23 cellular contexts compared by ENCODE assay signal in genomic region chr7:2982401-2982800, GRCh38.
DNase-seq lines count a peak whose midpoint lies in the region; ATAC-seq and TF ChIP-seq lines count a peak whose summit lies in the region.
"Had no signal": no experiment of that assay in that cellular context is flagged by ENCODE, and none has a peak within 500 bp of the region (broad histone marks: within the 10 kb centered on the region; RNA-seq: fewer than 3 reads in every experiment).

No MANE protein-coding gene starts in this region.

- H3K36me3 Mint-ChIP-seq in activated naive CD4-positive, alpha-beta T cell treated with anti-CD3 and anti-CD28 coated beads, Interleukin-2, amount 10 ng/mL, durations not matched to agents 7 days and 5 days: peaks cover 65% of the 10 kb centered on the region
- H3K36me3 Mint-ChIP-seq in T-helper 17 cell (ENCODE audit: low read depth): no peaks in the 10 kb centered on the region
- H3K36me3 Mint-ChIP-seq in effector memory CD8-positive, alpha-beta T cell (ENCODE audit: insufficient read depth): peaks cover 44% of the 10 kb centered on the region
- H3K36me3 Mint-ChIP-seq in stimulated activated memory B cell treated with anti-CD40 and anti-IgM and Interleukin-4, amounts not matched to agents 10 μg/mL and 1 μg/mL and 100 μg/mL, for 72 hours: peaks cover 66% of the 10 kb centered on the region

- peak overlapping the region; percentile 83 for H3K27ac Mint-ChIP-seq in activated naive CD4-positive, alpha-beta T cell treated with anti-CD3 and anti-CD28 coated beads, Interleukin-2, amount 10 ng/mL, durations not matched to agents 7 days and 5 days
- H3K27ac Mint-ChIP-seq in T-helper 17 cell: peak overlapping the region; percentile 88
- peak overlapping the region; percentile 90 to 92 for H3K27ac Mint-ChIP-seq in effector memory CD8-positive, alpha-beta T cell
- H3K27ac Mint-ChIP-seq in stimulated activated memory B cell treated with anti-CD40 and anti-IgM and Interleukin-4, amounts not matched to agents 10 μg/mL and 1 μg/mL and 100 μg/mL, for 72 hours: peak overlapping the region; percentile 93
- H3K27ac Mint-ChIP-seq: GM23338 had no signal

- H3K4me3 Mint-ChIP-seq in activated naive CD4-positive, alpha-beta T cell treated with anti-CD3 and anti-CD28 coated beads, Interleukin-2, amount 10 ng/mL, durations not matched to agents 7 days and 5 days: no peak overlapping the region
- peak overlapping the region; percentile 58 for H3K4me3 Mint-ChIP-seq in T-helper 17 cell
- peak overlapping the region; percentile 66 to 70 for H3K4me3 Mint-ChIP-seq in effector memory CD8-positive, alpha-beta T cell
- no peak overlapping the region for H3K4me3 Mint-ChIP-seq in stimulated activated memory B cell treated with anti-CD40 and anti-IgM and Interleukin-4, amounts not matched to agents 10 μg/mL and 1 μg/mL and 100 μg/mL, for 72 hours
- H3K4me3 Mint-ChIP-seq: GM23338, neural crest cell had no signal

- intact Hi-C loops in ascending aorta (cut with DNase I): no loop called here

- H3K9me3 ChIP-seq in T-helper 17 cell (ENCODE audit: control insufficient read depth, low read length, poor library complexity, severe bottlenecking) (no peaks in the 10 kb centered on the region), ascending aorta (no peaks in the 10 kb centered on the region)
- H3K9me3 ChIP-seq: Caco-2, esophagus squamous epithelium, prostate gland, stomach, upper lobe of left lung had no signal

- H3K9me3 Mint-ChIP-seq in activated naive CD4-positive, alpha-beta T cell treated with anti-CD3 and anti-CD28 coated beads, Interleukin-2, amount 10 ng/mL, durations not matched to agents 7 days and 5 days: no peaks in the 10 kb centered on the region
- H3K9me3 Mint-ChIP-seq in effector memory CD8-positive, alpha-beta T cell: no peaks in the 10 kb centered on the region
- H3K9me3 Mint-ChIP-seq in stimulated activated memory B cell treated with anti-CD40 and anti-IgM and Interleukin-4, amounts not matched to agents 10 μg/mL and 1 μg/mL and 100 μg/mL, for 72 hours: peaks cover 2% of the 10 kb centered on the region

- no peaks in the 10 kb centered on the region for H3K27me3 ChIP-seq in ascending aorta
- H3K27me3 ChIP-seq: upper lobe of left lung had no signal

- H3K4me3 ChIP-seq in ascending aorta: no peak overlapping the region
- H3K4me3 ChIP-seq: esophagus squamous epithelium, GM23338, prostate gland, stomach, upper lobe of left lung had no signal

- CTCF ChIA-PET in activated naive CD4-positive, alpha-beta T cell treated with anti-CD3 and anti-CD28 coated beads, Interleukin-2, amount 10 ng/mL, durations not matched to agents 7 days and 5 days (lab: Charles Lee): no interaction called here

- ATAC-seq in T-helper 17 cell (no peak), GM19328 (IDR thresholded peaks at IDR 0.05; ENCODE audit: unreplicated experiment) (no peak)
- ATAC-seq in effector memory CD8-positive, alpha-beta T cell (replicated peaks): no peak
- ATAC-seq in stimulated activated memory B cell treated with anti-CD40 and anti-IgM and Interleukin-4, amounts not matched to agents 10 μg/mL and 1 μg/mL and 100 μg/mL, for 72 hours: no peak
- ATAC-seq: GM23338, HepG2, left cardiac atrium, SK-N-SH treated with all-trans-retinoic acid at 6 μM for 48 hours had no signal

- no peaks in the 10 kb centered on the region for H3K36me3 ChIP-seq in ascending aorta
- H3K36me3 ChIP-seq: esophagus squamous epithelium, prostate gland, stomach, upper lobe of left lung had no signal

- H3K27me3 Mint-ChIP-seq in activated naive CD4-positive, alpha-beta T cell treated with anti-CD3 and anti-CD28 coated beads, Interleukin-2, amount 10 ng/mL, durations not matched to agents 7 days and 5 days: no peaks in the 10 kb centered on the region
- H3K27me3 Mint-ChIP-seq in T-helper 17 cell: no peaks in the 10 kb centered on the region
- no peaks in the 10 kb centered on the region for H3K27me3 Mint-ChIP-seq in effector memory CD8-positive, alpha-beta T cell
- H3K27me3 Mint-ChIP-seq in stimulated activated memory B cell treated with anti-CD40 and anti-IgM and Interleukin-4, amounts not matched to agents 10 μg/mL and 1 μg/mL and 100 μg/mL, for 72 hours: no peaks in the 10 kb centered on the region

- no peaks in the 10 kb centered on the region for H3K4me1 ChIP-seq in ascending aorta
- H3K4me1 ChIP-seq: Caco-2 had no signal

- no peak overlapping the region for H3K27ac ChIP-seq in ascending aorta
- H3K27ac ChIP-seq: esophagus squamous epithelium, prostate gland, RWPE1, stomach, upper lobe of left lung had no signal

- DNase-seq in activated naive CD4-positive, alpha-beta T cell treated with anti-CD3 and anti-CD28 coated beads, Interleukin-2, amount 10 ng/mL, durations not matched to agents 7 days and 5 days: no peak
- no peak for DNase-seq in activated naive CD4-positive, alpha-beta T cell treated with Interleukin-2 at 50 U/mL for 16 hours
- DNase-seq in T-helper 17 cell (no peak), HuH-7 (ENCODE audit: low spot score) (no peak), ascending aorta (ENCODE audit: low spot score in 2 of 2) (no peak)
- no peak for DNase-seq in effector memory CD8-positive, alpha-beta T cell
- DNase-seq: Caco-2, DND-41, esophagus squamous epithelium, left cardiac atrium, NCI-H1417, NCI-H2107, NCI-H510A treated with DMSO at 0.1 percent for 48 hours, stomach, upper lobe of left lung had no signal

- no peak for TF ChIP-seq CTCF in ascending aorta (IDR thresholded peaks at IDR 0.05)

- H3K4me1 Mint-ChIP-seq in activated naive CD4-positive, alpha-beta T cell treated with anti-CD3 and anti-CD28 coated beads, Interleukin-2, amount 10 ng/mL, durations not matched to agents 7 days and 5 days: peaks cover 86% of the 10 kb centered on the region
- H3K4me1 Mint-ChIP-seq in T-helper 17 cell: peaks cover 58% of the 10 kb centered on the region
- H3K4me1 Mint-ChIP-seq in effector memory CD8-positive, alpha-beta T cell (ENCODE audit: low read depth in 2 of 2): peaks cover 75 to 77% of the 10 kb centered on the region in 2 donors
- H3K4me1 Mint-ChIP-seq in stimulated activated memory B cell treated with anti-CD40 and anti-IgM and Interleukin-4, amounts not matched to agents 10 μg/mL and 1 μg/mL and 100 μg/mL, for 72 hours: peaks cover 100% of the 10 kb centered on the region

Comparison
In these comparisons a context has a peak if more than half of its experiments do, and no peak if none do; other contexts are left out.
1. H3K4me3 Mint-ChIP-seq: peak in T-helper 17 cell (single experiment) and effector memory CD8-positive, alpha-beta T cell (2 of 2); none in activated naive CD4-positive, alpha-beta T cell treated with anti-CD3 and anti-CD28 coated beads, Interleukin-2, amount 10 ng/mL, durations not matched to agents 7 days and 5 days (single experiment) and stimulated activated memory B cell treated with anti-CD40 and anti-IgM and Interleukin-4, amounts not matched to agents 10 μg/mL and 1 μg/mL and 100 μg/mL, for 72 hours (single experiment).
2. Peak in every context shown above with its lines, with median percentiles within 50 percentile points of each other: H3K27ac Mint-ChIP-seq.